Comparison of ENCODE assay signal across 8 cellular contexts in the genomic region with DNA sequence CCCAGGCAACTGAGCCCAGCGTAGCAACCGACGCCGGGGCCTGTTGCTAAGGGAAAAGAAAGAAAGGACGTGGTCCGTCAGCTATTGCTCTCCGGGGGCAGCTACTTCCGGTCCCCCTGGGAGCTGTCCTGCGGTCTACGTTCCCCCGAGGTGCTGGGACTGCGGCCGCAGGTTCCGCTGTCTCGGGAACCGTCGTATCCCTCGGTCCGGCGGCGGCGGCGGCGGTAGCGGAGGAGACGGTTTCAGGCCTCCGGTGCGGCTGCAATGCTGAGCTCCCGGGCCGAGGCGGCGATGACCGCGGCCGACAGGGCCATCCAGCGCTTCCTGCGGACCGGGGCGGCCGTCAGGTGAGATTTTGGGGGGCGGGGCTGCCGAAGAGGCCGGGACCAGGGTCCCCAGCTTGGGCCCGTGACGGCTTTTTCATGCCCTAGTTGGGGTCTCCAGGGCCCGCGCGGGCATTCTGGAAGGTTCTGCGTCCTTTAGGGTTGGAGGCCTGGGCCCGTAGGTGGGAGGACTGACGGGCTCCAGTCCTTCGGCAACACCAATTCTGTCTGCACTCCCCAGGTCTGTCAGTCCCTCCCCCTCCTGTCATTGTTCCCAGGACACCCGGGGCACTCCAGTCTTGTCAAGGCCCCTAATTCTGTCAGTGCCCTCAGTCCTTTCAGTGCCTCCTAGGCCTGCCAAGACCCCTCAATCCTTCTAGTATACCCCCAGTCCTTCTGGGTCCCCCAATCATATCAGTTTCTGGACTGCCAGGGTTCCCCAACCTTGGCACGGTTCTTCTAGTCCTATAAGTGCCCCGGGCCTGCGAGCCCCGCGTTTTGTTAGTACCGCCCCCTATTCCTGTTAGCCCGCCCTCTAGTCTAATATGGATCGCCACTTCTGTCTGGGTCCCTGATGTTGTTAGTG. TPM values are rescaled to one million over a fixed set of nuclear protein-coding genes. Genes with fewer than 3 reads are reported as not detected.
DNase-seq lines count a peak whose midpoint lies in the region; ATAC-seq, FAIRE-seq and TF ChIP-seq lines count a peak whose summit lies in the region.

USP30 (plus strand) TSS at position 162 of the 909 bp plus-strand sequence; CDS start at position 265, 103 bp downstream.

- FAIRE-seq in GM12891 (lab: Jason Lieb, UNC): peak; percentile 81

- intact Hi-C loops in adrenal gland (cut with DNase I): no loop called here
- intact Hi-C loops in heart right ventricle (cut with DNase I): loop anchor here in 1 of 10 donors (2.0 kb wide), 1 partner anchor 250 kb away; no protein-coding TSS in a partner anchor
- intact Hi-C loops in posterior cingulate gyrus (cut with DNase I): no loop called here
- intact Hi-C loops in transverse colon (cut with DNase I; ENCODE audit: low total_unique reads): loop anchor here (2.0 kb wide), 2 partner anchors 324 to 492 kb away; partner anchors contain the start of gene SART3

- WGBS in adrenal gland, 4 donors: 0 to 2% (median 1%) methylated on average over 9 to 61 of the region's 61 CpGs
- WGBS in heart right ventricle, 2 donors: 0% methylated on average over 61 of the region's 61 CpGs
- WGBS in transverse colon (ENCODE audit: low coverage in 1 of 2), 2 donors: 1% methylated on average over 25 of the region's 61 CpGs; no CpG with 5 or more reads in 1 of the 2 donors

- TF ChIP-seq POLR2A in GM12891 (IDR thresholded peaks at IDR 0.05; ENCODE audit: low read depth, low read length) (no peak), adrenal gland (IDR thresholded peaks at IDR 0.05) (peak; percentile 38 to 74), transverse colon (IDR thresholded peaks at IDR 0.05) (peak; percentile 58)

- H3K36me3 ChIP-seq in adrenal gland (replicated peaks in 1 of 2): no peaks in the 10 kb centered on the region
- peaks cover 0 to 14% (median 7%) of the 10 kb centered on the region in 9 donors for H3K36me3 ChIP-seq in heart right ventricle
- peaks cover 0 to 4% (median under 1%) of the 10 kb centered on the region in 4 donors for H3K36me3 ChIP-seq in transverse colon

- H3K4me3 ChIP-seq in adrenal gland: peak within 1 kb of the TSS; percentile 60 to 89 (median 68)
- peak within 1 kb of the TSS; percentile 63 to 100 (median 92) for H3K4me3 ChIP-seq in heart right ventricle
- peak within 1 kb of the TSS; percentile 76 to 100 (median 88) for H3K4me3 ChIP-seq in transverse colon

- ATAC-seq in HG02642 (IDR thresholded peaks at IDR 0.05; ENCODE audit: poor library complexity, unreplicated experiment) (peak; percentile 87), heart right ventricle (peak; percentile 94 to 97 (median 96))

- no peaks in the 10 kb centered on the region for H3K9me3 ChIP-seq in adrenal gland (replicated peaks in 1 of 3)
- H3K9me3 ChIP-seq in heart right ventricle: no peaks in the 10 kb centered on the region
- H3K9me3 ChIP-seq in transverse colon: no peaks in the 10 kb centered on the region

- H3K4me1 ChIP-seq in adrenal gland (replicated peaks in 1 of 2): peaks cover 13 to 21% of the 10 kb centered on the region in 2 donors
- peaks cover 2 to 24% (median 17%) of the 10 kb centered on the region in 9 donors for H3K4me1 ChIP-seq in heart right ventricle
- H3K4me1 ChIP-seq in transverse colon: peaks cover 14 to 36% (median 17%) of the 10 kb centered on the region in 4 donors

- DNase-seq in GM12891 (ENCODE audit: insufficient read length, low spot score): peak; percentile 81
- DNase-seq in NCI-H1105 (lab: John Stamatoyannopoulos, UW): peak; percentile 88
- peak; percentile 75 for DNase-seq in SW480 (ENCODE audit: low spot score)
- peak; percentile 82 to 93 (median 86) for DNase-seq in adrenal gland
- DNase-seq in heart right ventricle: peak; percentile 84 to 85
- peak; percentile 80 to 98 (median 88) for DNase-seq in posterior cingulate gyrus
- peak; percentile 89 for DNase-seq in transverse colon

- in situ Hi-C loops in transverse colon (cut with MboI; ENCODE audit: low pct_ligation_motif_present in 1 of 4, low pct_unique_long_range_greater_than_20kb in 1 of 4, low sequenced_read_pairs in 3 of 4): no loop called here

- TF ChIP-seq CTCF in adrenal gland (IDR thresholded peaks at IDR 0.05): peak in 1 of 6 experiments; percentile 26
- TF ChIP-seq CTCF in heart right ventricle (IDR thresholded peaks at IDR 0.05): peak in 1 of 9 donors; percentile 10
- no peak for TF ChIP-seq CTCF in transverse colon (IDR thresholded peaks at IDR 0.05)

- no peaks in the 10 kb centered on the region for H3K27me3 ChIP-seq in adrenal gland
- H3K27me3 ChIP-seq in heart right ventricle: no peaks in the 10 kb centered on the region
- no peaks in the 10 kb centered on the region for H3K27me3 ChIP-seq in transverse colon

- TF ChIP-seq EP300 in transverse colon (IDR thresholded peaks at IDR 0.05; ENCODE audit: low read depth): no peak

- H3K27ac ChIP-seq in adrenal gland (peak within 1 kb of the TSS; percentile 57 to 92 (median 80)), heart right ventricle (peak within 1 kb of the TSS; percentile 66 to 96 (median 89)), transverse colon (peak within 1 kb of the TSS; percentile 90 to 96 (median 92))

TF ChIP-seq in GM12891, 5 proteins besides CTCF, POLR2A, EP300 and RAD21:
- no peak for TF ChIP-seq POLR2AphosphoS5 (IDR thresholded peaks at IDR 0.05; ENCODE audit: low read depth, low read length)
- peak; percentile 82; the same call in 1 of the 2 replicates for TF ChIP-seq POU2F2 (IDR thresholded peaks at IDR 0.05; ENCODE audit: low read depth, low read length)
- TF ChIP-seq TAF1 (IDR thresholded peaks at IDR 0.05; ENCODE audit: low read depth, low read length): peak; percentile 47; the same call in 1 of the 2 replicates
- TF ChIP-seq PAX5 (IDR thresholded peaks at IDR 0.05; ENCODE audit: insufficient read depth, low read length, severe bottlenecking): no peak
TF ChIP-seq in GM12891: peak in this region for 2.

RNA-seq across cellular contexts. Expression of gene USP30, which starts in this region (rescaled TPM):
- polyA plus RNA-seq in GM12891 (2012; ENCODE audit: low read depth, missing spikeins): 3.3 TPM
- total RNA-seq in adrenal gland (10 to 100 TPM; 22.0 to 36.1 (median 26.8) TPM), heart right ventricle (10 to 100 TPM in 8 of 10 donors, 1 to 10 TPM in 2; 8.8 to 22.2 (median 13.1) TPM), transverse colon (10 to 100 TPM in 3 of 4 donors, 1 to 10 TPM in 1; 6.8 to 38.9 (median 24.9) TPM)
- polyA plus RNA-seq in adrenal gland (10 to 100 TPM in 2 of 3 donors, 1 to 10 TPM in 1; 9.3 to 28.0 (median 11.8) TPM), heart right ventricle (10 to 100 TPM in 1 of 2 donors, 1 to 10 TPM in 1; 4.8 to 10.5 TPM)

Comparison
In these comparisons a context has a peak if more than half of its experiments do, and no peak if none do; other contexts are left out.
1. Peak in every context shown above with its lines: DNase-seq, ATAC-seq, H3K4me3 ChIP-seq and H3K27ac ChIP-seq.